1 cellular context compared by ENCODE assay signal in the genomic region with DNA sequence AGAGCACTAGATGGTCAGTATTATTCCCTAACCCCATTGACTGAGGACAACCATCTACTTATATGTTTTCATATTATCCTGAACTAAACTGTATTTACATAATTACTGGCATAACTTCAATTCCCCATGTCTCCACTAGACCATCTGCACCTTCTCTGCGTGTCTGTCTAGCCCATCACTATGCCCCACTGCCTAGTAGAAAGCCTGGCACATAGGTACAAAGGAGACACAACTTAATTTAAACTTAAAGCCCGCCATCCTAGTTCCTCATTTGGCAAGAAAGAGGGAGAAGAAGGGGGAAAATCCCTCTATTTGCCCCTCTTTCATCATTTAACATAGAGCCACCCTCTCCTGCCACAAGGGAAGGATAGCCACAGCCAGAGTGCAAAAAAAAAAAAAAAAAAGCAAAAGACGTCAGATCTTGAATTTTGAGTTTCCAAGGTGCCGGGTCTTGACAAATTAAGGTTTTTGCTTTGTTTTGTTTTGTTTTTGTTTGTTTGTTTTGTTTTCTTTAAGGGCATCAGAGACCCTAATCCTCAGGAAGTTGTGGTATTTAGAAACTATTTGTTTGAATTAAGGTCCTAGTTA.
A peak's percentile ranks its signal among the peaks of the same experiment; 100 is the strongest.
TF ChIP-seq lines count a peak whose summit lies in the region.

No MANE protein-coding gene starts in this region.

TF ChIP-seq in GM12878, 131 proteins besides CTCF, POLR2A, EP300 and RAD21:
- TF ChIP-seq, protein P1, sequence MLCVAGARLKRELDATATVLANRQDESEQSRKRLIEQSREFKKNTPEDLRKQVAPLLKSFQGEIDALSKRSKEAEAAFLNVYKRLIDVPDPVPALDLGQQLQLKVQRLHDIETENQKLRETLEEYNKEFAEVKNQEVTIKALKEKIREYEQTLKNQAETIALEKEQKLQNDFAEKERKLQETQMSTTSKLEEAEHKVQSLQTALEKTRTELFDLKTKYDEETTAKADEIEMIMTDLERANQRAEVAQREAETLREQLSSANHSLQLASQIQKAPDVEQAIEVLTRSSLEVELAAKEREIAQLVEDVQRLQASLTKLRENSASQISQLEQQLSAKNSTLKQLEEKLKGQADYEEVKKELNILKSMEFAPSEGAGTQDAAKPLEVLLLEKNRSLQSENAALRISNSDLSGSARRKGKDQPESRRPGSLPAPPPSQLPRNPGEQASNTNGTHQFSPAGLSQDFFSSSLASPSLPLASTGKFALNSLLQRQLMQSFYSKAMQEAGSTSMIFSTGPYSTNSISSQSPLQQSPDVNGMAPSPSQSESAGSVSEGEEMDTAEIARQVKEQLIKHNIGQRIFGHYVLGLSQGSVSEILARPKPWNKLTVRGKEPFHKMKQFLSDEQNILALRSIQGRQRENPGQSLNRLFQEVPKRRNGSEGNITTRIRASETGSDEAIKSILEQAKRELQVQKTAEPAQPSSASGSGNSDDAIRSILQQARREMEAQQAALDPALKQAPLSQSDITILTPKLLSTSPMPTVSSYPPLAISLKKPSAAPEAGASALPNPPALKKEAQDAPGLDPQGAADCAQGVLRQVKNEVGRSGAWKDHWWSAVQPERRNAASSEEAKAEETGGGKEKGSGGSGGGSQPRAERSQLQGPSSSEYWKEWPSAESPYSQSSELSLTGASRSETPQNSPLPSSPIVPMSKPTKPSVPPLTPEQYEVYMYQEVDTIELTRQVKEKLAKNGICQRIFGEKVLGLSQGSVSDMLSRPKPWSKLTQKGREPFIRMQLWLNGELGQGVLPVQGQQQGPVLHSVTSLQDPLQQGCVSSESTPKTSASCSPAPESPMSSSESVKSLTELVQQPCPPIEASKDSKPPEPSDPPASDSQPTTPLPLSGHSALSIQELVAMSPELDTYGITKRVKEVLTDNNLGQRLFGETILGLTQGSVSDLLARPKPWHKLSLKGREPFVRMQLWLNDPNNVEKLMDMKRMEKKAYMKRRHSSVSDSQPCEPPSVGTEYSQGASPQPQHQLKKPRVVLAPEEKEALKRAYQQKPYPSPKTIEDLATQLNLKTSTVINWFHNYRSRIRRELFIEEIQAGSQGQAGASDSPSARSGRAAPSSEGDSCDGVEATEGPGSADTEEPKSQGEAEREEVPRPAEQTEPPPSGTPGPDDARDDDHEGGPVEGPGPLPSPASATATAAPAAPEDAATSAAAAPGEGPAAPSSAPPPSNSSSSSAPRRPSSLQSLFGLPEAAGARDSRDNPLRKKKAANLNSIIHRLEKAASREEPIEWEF (IDR thresholded peaks at IDR 0.05; ENCODE audit: insufficient replicate concordance, low read depth, low read length), result no peak
- TF ChIP-seq JUNB (IDR thresholded peaks at IDR 0.05), result no peak
- TF ChIP-seq SPI1 (IDR thresholded peaks at IDR 0.05; ENCODE audit: borderline replicate concordance, insufficient read depth, low read depth, low read length), result peak; percentile 55; the same call in 1 of the 2 replicates
- TF ChIP-seq, protein P2, sequence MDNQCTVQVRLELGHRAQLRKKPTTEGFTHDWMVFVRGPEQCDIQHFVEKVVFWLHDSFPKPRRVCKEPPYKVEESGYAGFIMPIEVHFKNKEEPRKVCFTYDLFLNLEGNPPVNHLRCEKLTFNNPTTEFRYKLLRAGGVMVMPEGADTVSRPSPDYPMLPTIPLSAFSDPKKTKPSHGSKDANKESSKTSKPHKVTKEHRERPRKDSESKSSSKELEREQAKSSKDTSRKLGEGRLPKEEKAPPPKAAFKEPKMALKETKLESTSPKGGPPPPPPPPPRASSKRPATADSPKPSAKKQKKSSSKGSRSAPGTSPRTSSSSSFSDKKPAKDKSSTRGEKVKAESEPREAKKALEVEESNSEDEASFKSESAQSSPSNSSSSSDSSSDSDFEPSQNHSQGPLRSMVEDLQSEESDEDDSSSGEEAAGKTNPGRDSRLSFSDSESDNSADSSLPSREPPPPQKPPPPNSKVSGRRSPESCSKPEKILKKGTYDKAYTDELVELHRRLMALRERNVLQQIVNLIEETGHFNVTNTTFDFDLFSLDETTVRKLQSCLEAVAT (IDR thresholded peaks at IDR 0.05), result no peak
- no peak for TF ChIP-seq TARDBP (IDR thresholded peaks at IDR 0.05; ENCODE audit: borderline replicate concordance)
- no peak for TF ChIP-seq TCF7 (IDR thresholded peaks at IDR 0.05; ENCODE audit: borderline replicate concordance)
- TF ChIP-seq BHLHE40 (IDR thresholded peaks at IDR 0.05; ENCODE audit: borderline replicate concordance in 1 of 2, low read depth in 2 of 2, low read length in 1 of 2), result no peak
- peak in 1 of 2 experiments; percentile 25; a peak in 2 of 4 replicates for TF ChIP-seq IKZF2 (IDR thresholded peaks at IDR 0.05)
- TF ChIP-seq MEF2B (IDR thresholded peaks at IDR 0.05; ENCODE audit: partially characterized antibody, poor library complexity, severe bottlenecking), result no peak
- no peak for TF ChIP-seq POLR2AphosphoS2 (IDR thresholded peaks at IDR 0.05; ENCODE audit: low read depth, low read length)
- TF ChIP-seq ATF7 (IDR thresholded peaks at IDR 0.05; ENCODE audit: low read depth), result peak; percentile 17; the same call in 1 of the 2 replicates
- TF ChIP-seq ZNF384 (IDR thresholded peaks at IDR 0.05; ENCODE audit: borderline replicate concordance, low read depth, low read length), result peak; percentile 80; the same call in 1 of the 2 replicates
- TF ChIP-seq, protein P3, sequence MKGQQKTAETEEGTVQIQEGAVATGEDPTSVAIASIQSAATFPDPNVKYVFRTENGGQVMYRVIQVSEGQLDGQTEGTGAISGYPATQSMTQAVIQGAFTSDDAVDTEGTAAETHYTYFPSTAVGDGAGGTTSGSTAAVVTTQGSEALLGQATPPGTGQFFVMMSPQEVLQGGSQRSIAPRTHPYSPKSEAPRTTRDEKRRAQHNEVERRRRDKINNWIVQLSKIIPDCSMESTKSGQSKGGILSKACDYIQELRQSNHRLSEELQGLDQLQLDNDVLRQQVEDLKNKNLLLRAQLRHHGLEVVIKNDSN (IDR thresholded peaks at IDR 0.05; ENCODE audit: borderline replicate concordance, extremely low read length, insufficient read depth, low read depth, low read length), result no peak
- no peak for TF ChIP-seq SMAD1 (IDR thresholded peaks at IDR 0.05; ENCODE audit: low read depth, partially characterized antibody)
- TF ChIP-seq, protein P4, sequence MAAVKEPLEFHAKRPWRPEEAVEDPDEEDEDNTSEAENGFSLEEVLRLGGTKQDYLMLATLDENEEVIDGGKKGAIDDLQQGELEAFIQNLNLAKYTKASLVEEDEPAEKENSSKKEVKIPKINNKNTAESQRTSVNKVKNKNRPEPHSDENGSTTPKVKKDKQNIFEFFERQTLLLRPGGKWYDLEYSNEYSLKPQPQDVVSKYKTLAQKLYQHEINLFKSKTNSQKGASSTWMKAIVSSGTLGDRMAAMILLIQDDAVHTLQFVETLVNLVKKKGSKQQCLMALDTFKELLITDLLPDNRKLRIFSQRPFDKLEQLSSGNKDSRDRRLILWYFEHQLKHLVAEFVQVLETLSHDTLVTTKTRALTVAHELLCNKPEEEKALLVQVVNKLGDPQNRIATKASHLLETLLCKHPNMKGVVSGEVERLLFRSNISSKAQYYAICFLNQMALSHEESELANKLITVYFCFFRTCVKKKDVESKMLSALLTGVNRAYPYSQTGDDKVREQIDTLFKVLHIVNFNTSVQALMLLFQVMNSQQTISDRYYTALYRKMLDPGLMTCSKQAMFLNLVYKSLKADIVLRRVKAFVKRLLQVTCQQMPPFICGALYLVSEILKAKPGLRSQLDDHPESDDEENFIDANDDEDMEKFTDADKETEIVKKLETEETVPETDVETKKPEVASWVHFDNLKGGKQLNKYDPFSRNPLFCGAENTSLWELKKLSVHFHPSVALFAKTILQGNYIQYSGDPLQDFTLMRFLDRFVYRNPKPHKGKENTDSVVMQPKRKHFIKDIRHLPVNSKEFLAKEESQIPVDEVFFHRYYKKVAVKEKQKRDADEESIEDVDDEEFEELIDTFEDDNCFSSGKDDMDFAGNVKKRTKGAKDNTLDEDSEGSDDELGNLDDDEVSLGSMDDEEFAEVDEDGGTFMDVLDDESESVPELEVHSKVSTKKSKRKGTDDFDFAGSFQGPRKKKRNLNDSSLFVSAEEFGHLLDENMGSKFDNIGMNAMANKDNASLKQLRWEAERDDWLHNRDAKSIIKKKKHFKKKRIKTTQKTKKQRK (IDR thresholded peaks at IDR 0.05; ENCODE audit: low read depth, low read length), result no peak
- no peak for TF ChIP-seq SIX5 (IDR thresholded peaks at IDR 0.05; ENCODE audit: low read depth, low read length, severe bottlenecking)
- TF ChIP-seq RBBP5 (conservative IDR thresholded peaks at IDR 0.05), result no peak
- TF ChIP-seq, protein P5, sequence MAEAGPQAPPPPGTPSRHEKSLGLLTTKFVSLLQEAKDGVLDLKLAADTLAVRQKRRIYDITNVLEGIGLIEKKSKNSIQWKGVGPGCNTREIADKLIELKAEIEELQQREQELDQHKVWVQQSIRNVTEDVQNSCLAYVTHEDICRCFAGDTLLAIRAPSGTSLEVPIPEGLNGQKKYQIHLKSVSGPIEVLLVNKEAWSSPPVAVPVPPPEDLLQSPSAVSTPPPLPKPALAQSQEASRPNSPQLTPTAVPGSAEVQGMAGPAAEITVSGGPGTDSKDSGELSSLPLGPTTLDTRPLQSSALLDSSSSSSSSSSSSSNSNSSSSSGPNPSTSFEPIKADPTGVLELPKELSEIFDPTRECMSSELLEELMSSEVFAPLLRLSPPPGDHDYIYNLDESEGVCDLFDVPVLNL (IDR thresholded peaks at IDR 0.05; ENCODE audit: low read depth, low read length), result peak; percentile 41
- TF ChIP-seq LARP7 (IDR thresholded peaks at IDR 0.05), result no peak
- TF ChIP-seq, protein P6, sequence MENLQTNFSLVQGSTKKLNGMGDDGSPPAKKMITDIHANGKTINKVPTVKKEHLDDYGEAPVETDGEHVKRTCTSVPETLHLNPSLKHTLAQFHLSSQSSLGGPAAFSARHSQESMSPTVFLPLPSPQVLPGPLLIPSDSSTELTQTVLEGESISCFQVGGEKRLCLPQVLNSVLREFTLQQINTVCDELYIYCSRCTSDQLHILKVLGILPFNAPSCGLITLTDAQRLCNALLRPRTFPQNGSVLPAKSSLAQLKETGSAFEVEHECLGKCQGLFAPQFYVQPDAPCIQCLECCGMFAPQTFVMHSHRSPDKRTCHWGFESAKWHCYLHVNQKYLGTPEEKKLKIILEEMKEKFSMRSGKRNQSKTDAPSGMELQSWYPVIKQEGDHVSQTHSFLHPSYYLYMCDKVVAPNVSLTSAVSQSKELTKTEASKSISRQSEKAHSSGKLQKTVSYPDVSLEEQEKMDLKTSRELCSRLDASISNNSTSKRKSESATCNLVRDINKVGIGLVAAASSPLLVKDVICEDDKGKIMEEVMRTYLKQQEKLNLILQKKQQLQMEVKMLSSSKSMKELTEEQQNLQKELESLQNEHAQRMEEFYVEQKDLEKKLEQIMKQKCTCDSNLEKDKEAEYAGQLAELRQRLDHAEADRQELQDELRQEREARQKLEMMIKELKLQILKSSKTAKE (IDR thresholded peaks at IDR 0.05; ENCODE audit: low read depth, poor library complexity, severe bottlenecking), result peak; percentile 21
- TF ChIP-seq DPF2 (IDR thresholded peaks at IDR 0.05), result peak; percentile 19; the same call in 1 of the 2 replicates
- no peak for TF ChIP-seq CHD4 (IDR thresholded peaks at IDR 0.05)
- TF ChIP-seq, protein P7, sequence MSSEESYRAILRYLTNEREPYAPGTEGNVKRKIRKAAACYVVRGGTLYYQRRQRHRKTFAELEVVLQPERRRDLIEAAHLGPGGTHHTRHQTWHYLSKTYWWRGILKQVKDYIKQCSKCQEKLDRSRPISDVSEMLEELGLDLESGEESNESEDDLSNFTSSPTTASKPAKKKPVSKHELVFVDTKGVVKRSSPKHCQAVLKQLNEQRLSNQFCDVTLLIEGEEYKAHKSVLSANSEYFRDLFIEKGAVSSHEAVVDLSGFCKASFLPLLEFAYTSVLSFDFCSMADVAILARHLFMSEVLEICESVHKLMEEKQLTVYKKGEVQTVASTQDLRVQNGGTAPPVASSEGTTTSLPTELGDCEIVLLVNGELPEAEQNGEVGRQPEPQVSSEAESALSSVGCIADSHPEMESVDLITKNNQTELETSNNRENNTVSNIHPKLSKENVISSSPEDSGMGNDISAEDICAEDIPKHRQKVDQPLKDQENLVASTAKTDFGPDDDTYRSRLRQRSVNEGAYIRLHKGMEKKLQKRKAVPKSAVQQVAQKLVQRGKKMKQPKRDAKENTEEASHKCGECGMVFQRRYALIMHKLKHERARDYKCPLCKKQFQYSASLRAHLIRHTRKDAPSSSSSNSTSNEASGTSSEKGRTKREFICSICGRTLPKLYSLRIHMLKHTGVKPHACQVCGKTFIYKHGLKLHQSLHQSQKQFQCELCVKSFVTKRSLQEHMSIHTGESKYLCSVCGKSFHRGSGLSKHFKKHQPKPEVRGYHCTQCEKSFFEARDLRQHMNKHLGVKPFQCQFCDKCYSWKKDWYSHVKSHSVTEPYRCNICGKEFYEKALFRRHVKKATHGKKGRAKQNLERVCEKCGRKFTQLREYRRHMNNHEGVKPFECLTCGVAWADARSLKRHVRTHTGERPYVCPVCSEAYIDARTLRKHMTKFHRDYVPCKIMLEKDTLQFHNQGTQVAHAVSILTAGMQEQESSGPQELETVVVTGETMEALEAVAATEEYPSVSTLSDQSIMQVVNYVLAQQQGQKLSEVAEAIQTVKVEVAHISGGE (CRISPR knock-in tag; IDR thresholded peaks at IDR 0.05), result no peak
- TF ChIP-seq NR2C2 (IDR thresholded peaks at IDR 0.05; ENCODE audit: borderline replicate concordance, control insufficient read depth, insufficient read length, low read depth), result no peak
- TF ChIP-seq, protein P8, sequence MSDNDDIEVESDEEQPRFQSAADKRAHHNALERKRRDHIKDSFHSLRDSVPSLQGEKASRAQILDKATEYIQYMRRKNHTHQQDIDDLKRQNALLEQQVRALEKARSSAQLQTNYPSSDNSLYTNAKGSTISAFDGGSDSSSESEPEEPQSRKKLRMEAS (IDR thresholded peaks at IDR 0.05; ENCODE audit: low read depth, low read length), result no peak
- no peak for TF ChIP-seq KDM1A (IDR thresholded peaks at IDR 0.05; ENCODE audit: borderline replicate concordance)
- TF ChIP-seq, protein P9, sequence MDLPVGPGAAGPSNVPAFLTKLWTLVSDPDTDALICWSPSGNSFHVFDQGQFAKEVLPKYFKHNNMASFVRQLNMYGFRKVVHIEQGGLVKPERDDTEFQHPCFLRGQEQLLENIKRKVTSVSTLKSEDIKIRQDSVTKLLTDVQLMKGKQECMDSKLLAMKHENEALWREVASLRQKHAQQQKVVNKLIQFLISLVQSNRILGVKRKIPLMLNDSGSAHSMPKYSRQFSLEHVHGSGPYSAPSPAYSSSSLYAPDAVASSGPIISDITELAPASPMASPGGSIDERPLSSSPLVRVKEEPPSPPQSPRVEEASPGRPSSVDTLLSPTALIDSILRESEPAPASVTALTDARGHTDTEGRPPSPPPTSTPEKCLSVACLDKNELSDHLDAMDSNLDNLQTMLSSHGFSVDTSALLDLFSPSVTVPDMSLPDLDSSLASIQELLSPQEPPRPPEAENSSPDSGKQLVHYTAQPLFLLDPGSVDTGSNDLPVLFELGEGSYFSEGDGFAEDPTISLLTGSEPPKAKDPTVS (IDR thresholded peaks at IDR 0.05; ENCODE audit: low read depth, low read length), result no peak
- no peak for TF ChIP-seq SRF (IDR thresholded peaks at IDR 0.05; ENCODE audit: low read depth in 2 of 2, low read length in 2 of 2)
- TF ChIP-seq RELA (IDR thresholded peaks at IDR 0.05; ENCODE audit: borderline replicate concordance, partially characterized antibody), result no peak
